In the genomic region with DNA sequence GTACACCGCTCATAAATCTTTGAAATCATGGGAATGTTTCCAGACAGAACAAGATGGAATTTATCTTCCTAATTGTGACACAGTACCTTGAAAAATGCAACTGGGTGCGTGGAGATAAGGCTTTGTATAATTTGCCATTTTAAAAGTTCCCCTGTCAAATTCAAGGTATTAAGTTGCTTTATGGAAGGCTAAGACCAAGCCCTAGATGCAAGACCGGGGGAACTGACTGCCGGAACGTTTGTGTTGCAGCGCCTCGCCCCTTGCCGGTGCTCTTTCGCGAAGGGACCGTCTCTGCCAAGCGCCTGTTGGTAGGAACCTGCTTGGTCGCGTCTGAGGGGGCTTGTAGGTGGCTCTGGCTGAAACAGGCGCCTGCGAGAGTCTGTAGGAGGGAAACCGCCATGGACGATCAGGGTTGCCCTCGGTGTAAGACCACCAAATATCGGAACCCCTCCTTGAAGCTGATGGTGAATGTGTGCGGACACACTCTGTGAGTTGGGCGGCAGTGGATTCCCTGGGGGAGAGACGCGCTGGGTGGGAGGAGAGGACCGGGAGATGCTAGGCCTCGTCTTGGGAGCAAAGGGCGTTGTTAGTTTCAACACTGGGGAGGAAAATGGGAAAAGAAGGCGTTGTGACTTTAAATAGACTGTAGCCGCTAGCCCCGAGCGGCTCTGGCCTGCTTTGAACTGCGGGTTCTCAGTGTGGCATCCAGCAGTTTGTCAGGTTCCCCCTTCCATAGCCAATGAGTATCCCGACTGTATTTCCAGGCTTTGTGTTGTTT, we compare ENCODE assay signal across 1 cellular context.
TF ChIP-seq lines count a peak whose summit lies in the region.

A gene (plus strand): TSS at position 297 of the 778 bp plus-strand sequence. CDS start 102 bp downstream, at position 399.

TF ChIP-seq in HepG2, 621 proteins besides CTCF, POLR2A, EP300 and RAD21 (continued from another document):
- TF ChIP-seq, protein P1, sequence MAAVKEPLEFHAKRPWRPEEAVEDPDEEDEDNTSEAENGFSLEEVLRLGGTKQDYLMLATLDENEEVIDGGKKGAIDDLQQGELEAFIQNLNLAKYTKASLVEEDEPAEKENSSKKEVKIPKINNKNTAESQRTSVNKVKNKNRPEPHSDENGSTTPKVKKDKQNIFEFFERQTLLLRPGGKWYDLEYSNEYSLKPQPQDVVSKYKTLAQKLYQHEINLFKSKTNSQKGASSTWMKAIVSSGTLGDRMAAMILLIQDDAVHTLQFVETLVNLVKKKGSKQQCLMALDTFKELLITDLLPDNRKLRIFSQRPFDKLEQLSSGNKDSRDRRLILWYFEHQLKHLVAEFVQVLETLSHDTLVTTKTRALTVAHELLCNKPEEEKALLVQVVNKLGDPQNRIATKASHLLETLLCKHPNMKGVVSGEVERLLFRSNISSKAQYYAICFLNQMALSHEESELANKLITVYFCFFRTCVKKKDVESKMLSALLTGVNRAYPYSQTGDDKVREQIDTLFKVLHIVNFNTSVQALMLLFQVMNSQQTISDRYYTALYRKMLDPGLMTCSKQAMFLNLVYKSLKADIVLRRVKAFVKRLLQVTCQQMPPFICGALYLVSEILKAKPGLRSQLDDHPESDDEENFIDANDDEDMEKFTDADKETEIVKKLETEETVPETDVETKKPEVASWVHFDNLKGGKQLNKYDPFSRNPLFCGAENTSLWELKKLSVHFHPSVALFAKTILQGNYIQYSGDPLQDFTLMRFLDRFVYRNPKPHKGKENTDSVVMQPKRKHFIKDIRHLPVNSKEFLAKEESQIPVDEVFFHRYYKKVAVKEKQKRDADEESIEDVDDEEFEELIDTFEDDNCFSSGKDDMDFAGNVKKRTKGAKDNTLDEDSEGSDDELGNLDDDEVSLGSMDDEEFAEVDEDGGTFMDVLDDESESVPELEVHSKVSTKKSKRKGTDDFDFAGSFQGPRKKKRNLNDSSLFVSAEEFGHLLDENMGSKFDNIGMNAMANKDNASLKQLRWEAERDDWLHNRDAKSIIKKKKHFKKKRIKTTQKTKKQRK (IDR thresholded peaks at IDR 0.05; ENCODE audit: low read length) = no peak
- TF ChIP-seq TEAD3 (CRISPR knock-in tag; optimal IDR thresholded peaks at IDR 0.05; ENCODE audit: borderline replicate concordance) (peak; percentile 83), ZFP36L1 (CRISPR knock-in tag; IDR thresholded peaks at IDR 0.05) (peak; percentile 80; the same call in 1 of the 2 replicates), ZSCAN21 (CRISPR knock-in tag; IDR thresholded peaks at IDR 0.05; ENCODE audit: borderline replicate concordance) (peak; percentile 43; the same call in 1 of the 2 replicates), SMARCE1 (IDR thresholded peaks at IDR 0.05; ENCODE audit: borderline replicate concordance) (no peak), REL (CRISPR knock-in tag; conservative IDR thresholded peaks at IDR 0.05) (peak; percentile 64; the same call in 1 of the 2 replicates), MTF2 (CRISPR knock-in tag; IDR thresholded peaks at IDR 0.05; ENCODE audit: borderline replicate concordance) (no peak), ATAD3A (CRISPR knock-in tag; IDR thresholded peaks at IDR 0.05) (no peak), GFI1 (CRISPR knock-in tag; IDR thresholded peaks at IDR 0.05; ENCODE audit: borderline replicate concordance) (peak; percentile 67; the same call in 1 of the 2 replicates), JARID2 (CRISPR knock-in tag; IDR thresholded peaks at IDR 0.05; ENCODE audit: insufficient replicate concordance) (no peak), ZNF33B (CRISPR knock-in tag; IDR thresholded peaks at IDR 0.05) (no peak), RFXAP (CRISPR knock-in tag; IDR thresholded peaks at IDR 0.05; ENCODE audit: borderline replicate concordance) (peak; percentile 93), ZSCAN25 (CRISPR knock-in tag; IDR thresholded peaks at IDR 0.05) (peak; percentile 56; the same call in 1 of the 2 replicates), KLF6 (CRISPR knock-in tag; IDR thresholded peaks at IDR 0.05) (peak; percentile 81; the same call in 1 of the 2 replicates), ARID2 (CRISPR knock-in tag; IDR thresholded peaks at IDR 0.05; ENCODE audit: borderline replicate concordance) (peak; percentile 43; the same call in 1 of the 2 replicates), MLLT10 (CRISPR knock-in tag; IDR thresholded peaks at IDR 0.05) (no peak), ZNF572 (CRISPR knock-in tag; IDR thresholded peaks at IDR 0.05) (0 out of 2 replicates have a peak, but pooled peaks have one; percentile 59), PHF21A (CRISPR knock-in tag; IDR thresholded peaks at IDR 0.05) (peak; percentile 83), ELF3 (CRISPR knock-in tag; IDR thresholded peaks at IDR 0.05) (peak; percentile 77), ZNF839 (CRISPR knock-in tag; IDR thresholded peaks at IDR 0.05; ENCODE audit: borderline replicate concordance) (no peak), SRSF4 (IDR thresholded peaks at IDR 0.05; ENCODE audit: low read depth, low read length, poor library complexity, severe bottlenecking) (no peak), AHR (CRISPR knock-in tag; IDR thresholded peaks at IDR 0.05) (peak; percentile 86), ZNF446 (CRISPR knock-in tag; IDR thresholded peaks at IDR 0.05) (no peak)
- TF ChIP-seq, protein P2, sequence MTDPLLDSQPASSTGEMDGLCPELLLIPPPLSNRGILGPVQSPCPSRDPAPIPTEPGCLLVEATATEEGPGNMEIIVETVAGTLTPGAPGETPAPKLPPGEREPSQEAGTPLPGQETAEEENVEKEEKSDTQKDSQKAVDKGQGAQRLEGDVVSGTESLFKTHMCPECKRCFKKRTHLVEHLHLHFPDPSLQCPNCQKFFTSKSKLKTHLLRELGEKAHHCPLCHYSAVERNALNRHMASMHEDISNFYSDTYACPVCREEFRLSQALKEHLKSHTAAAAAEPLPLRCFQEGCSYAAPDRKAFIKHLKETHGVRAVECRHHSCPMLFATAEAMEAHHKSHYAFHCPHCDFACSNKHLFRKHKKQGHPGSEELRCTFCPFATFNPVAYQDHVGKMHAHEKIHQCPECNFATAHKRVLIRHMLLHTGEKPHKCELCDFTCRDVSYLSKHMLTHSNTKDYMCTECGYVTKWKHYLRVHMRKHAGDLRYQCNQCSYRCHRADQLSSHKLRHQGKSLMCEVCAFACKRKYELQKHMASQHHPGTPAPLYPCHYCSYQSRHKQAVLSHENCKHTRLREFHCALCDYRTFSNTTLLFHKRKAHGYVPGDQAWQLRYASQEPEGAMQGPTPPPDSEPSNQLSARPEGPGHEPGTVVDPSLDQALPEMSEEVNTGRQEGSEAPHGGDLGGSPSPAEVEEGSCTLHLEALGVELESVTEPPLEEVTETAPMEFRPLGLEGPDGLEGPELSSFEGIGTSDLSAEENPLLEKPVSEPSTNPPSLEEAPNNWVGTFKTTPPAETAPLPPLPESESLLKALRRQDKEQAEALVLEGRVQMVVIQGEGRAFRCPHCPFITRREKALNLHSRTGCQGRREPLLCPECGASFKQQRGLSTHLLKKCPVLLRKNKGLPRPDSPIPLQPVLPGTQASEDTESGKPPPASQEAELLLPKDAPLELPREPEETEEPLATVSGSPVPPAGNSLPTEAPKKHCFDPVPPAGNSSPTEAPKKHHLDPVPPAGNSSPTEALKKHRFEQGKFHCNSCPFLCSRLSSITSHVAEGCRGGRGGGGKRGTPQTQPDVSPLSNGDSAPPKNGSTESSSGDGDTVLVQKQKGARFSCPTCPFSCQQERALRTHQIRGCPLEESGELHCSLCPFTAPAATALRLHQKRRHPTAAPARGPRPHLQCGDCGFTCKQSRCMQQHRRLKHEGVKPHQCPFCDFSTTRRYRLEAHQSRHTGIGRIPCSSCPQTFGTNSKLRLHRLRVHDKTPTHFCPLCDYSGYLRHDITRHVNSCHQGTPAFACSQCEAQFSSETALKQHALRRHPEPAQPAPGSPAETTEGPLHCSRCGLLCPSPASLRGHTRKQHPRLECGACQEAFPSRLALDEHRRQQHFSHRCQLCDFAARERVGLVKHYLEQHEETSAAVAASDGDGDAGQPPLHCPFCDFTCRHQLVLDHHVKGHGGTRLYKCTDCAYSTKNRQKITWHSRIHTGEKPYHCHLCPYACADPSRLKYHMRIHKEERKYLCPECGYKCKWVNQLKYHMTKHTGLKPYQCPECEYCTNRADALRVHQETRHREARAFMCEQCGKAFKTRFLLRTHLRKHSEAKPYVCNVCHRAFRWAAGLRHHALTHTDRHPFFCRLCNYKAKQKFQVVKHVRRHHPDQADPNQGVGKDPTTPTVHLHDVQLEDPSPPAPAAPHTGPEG (CRISPR knock-in tag; IDR thresholded peaks at IDR 0.05) = no peak; the same call in 1 of the 2 replicates
